In genomic region chr12:107319536-107320030, GRCh38 we compare ENCODE assay signal across 8 cellular contexts.
DNase-seq lines count a peak whose midpoint lies in the region; ATAC-seq and TF ChIP-seq lines count a peak whose summit lies in the region.

No MANE protein-coding gene starts in this region.

- H3K27me3 ChIP-seq in HUES64 (ENCODE audit: insufficient read depth, low read length): peaks cover 71% of the 10 kb centered on the region

- H3K4me1 Mint-ChIP-seq in brain: peaks cover 25% of the 10 kb centered on the region
- H3K4me1 Mint-ChIP-seq in mesothelial cell of epicardium: peaks cover 25% of the 10 kb centered on the region

- peaks cover 95% of the 10 kb centered on the region for H3K27me3 Mint-ChIP-seq in brain
- peaks cover 94% of the 10 kb centered on the region for H3K27me3 Mint-ChIP-seq in mesothelial cell of epicardium (ENCODE audit: low read depth)

- under 1% methylated on average over 60 of the region's 60 CpGs for WGBS in HUES64

- no peaks in the 10 kb centered on the region for H3K36me3 ChIP-seq in HUES64 (ENCODE audit: insufficient read depth, low read length)

- peak overlapping the region; percentile 86 to 98 (median 92) for H3K4me3 Mint-ChIP-seq in brain
- H3K4me3 Mint-ChIP-seq in mesothelial cell of epicardium: peak overlapping the region; percentile 73

- TF ChIP-seq CTCF in brain (conservative IDR thresholded peaks at IDR 0.05): no peak
- no peak for TF ChIP-seq CTCF in mesothelial cell of epicardium (IDR thresholded peaks at IDR 0.05; ENCODE audit: unreplicated experiment)

- no peak overlapping the region; the same call in 1 of the 2 replicates for H3K9ac ChIP-seq in HUES64 (ENCODE audit: low read depth, low read length)

- H3K27ac ChIP-seq in HUES64 (ENCODE audit: low read depth, low read length): no peak overlapping the region

- H3K36me3 Mint-ChIP-seq in brain (no peaks in the 10 kb centered on the region), mesothelial cell of epicardium (no peaks in the 10 kb centered on the region)

- ATAC-seq in HG03039 (IDR thresholded peaks at IDR 0.05; ENCODE audit: unreplicated experiment) (no peak), HG02798 (IDR thresholded peaks at IDR 0.05; ENCODE audit: poor library complexity, unreplicated experiment) (no peak)

- peaks cover 0 to 4% (median 4%) of the 10 kb centered on the region in 5 experiments for H3K9me3 Mint-ChIP-seq in brain
- no peaks in the 10 kb centered on the region for H3K9me3 Mint-ChIP-seq in mesothelial cell of epicardium

- DNase-seq in AG08396 (ENCODE audit: low spot score) (peak; percentile 29), mesothelial cell of epicardium (ENCODE audit: low spot score in 2 of 2, unreplicated experiment in 2 of 2) (no peak), HuH-7 (ENCODE audit: low spot score) (no peak), HUDEP-2 (lab: John Stamatoyannopoulos, UW; ENCODE audit: unreplicated experiment in 76 of 76) (no peak)

- H3K9me3 ChIP-seq in HUES64 (ENCODE audit: insufficient read depth, low read depth, low read length): no peaks in the 10 kb centered on the region

- H3K4me3 ChIP-seq in HUES64 (ENCODE audit: low read length): peak overlapping the region; percentile 64

- peaks cover 4% of the 10 kb centered on the region for H3K4me1 ChIP-seq in HUES64 (ENCODE audit: insufficient read depth, low read length)

- H3K27ac Mint-ChIP-seq in brain (no peak overlapping the region), mesothelial cell of epicardium (no peak overlapping the region)
